15 cellular contexts compared by ENCODE assay signal in the genomic region with DNA sequence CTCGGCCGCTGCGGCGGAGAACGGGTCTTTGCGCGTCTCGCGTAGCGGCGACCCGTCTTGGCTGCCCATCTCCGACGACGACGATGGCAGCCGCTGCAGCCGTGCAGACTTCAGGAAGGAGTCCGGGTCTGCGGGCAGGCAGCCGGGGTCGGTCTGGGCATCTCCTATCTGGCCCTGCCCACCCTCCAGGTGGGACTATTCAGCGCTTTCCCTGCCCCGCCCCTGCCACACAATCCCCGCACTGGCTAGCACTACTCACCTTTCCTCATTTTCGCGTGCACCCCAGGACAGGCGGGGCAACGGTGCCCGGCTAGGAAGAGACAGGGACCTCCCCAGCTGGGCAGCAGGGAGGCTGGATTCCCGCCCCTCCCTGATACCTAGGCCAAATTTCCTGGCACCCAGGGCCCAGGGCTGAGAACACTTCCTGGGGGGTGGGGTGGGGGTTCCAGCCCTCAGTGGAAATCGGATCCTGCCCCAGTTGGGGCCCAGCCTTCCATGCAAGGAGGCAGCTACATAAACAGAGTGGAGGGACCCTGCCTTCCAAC.
"Had no signal": no experiment of that assay in that cellular context is flagged by ENCODE, and none has a peak within 500 bp of the region (broad histone marks: within the 10 kb centered on the region; RNA-seq: fewer than 3 reads in every experiment).

No MANE protein-coding gene starts in this region.

- H3K9me3 ChIP-seq: gastroesophageal sphincter, stomach, thoracic aorta had no signal

- H3K27ac Mint-ChIP-seq: activated CD4-positive, alpha-beta memory T cell treated with anti-CD3 and anti-CD28 coated beads for 36 hours; activated naive CD4-positive, alpha-beta T cell treated with anti-CD3 and anti-CD28 coated beads for 36 hours; T-cell had no signal

- ATAC-seq: gastroesophageal sphincter, left lobe of liver, T-cell had no signal

- H3K27me3 Mint-ChIP-seq: activated CD4-positive, alpha-beta memory T cell treated with anti-CD3 and anti-CD28 coated beads for 36 hours; T-cell had no signal

- H3K9me3 Mint-ChIP-seq: activated CD4-positive, alpha-beta memory T cell treated with anti-CD3 and anti-CD28 coated beads for 36 hours; activated naive CD4-positive, alpha-beta T cell treated with anti-CD3 and anti-CD28 coated beads for 36 hours; neural progenitor cell; T-cell had no signal

- H3K79me2 ChIP-seq: parathyroid adenoma had no signal

- H3K4me3 Mint-ChIP-seq: activated CD4-positive, alpha-beta memory T cell treated with anti-CD3 and anti-CD28 coated beads for 36 hours; activated naive CD4-positive, alpha-beta T cell treated with anti-CD3 and anti-CD28 coated beads for 36 hours; neural progenitor cell; T-cell had no signal

- H3K4me1 Mint-ChIP-seq: neural progenitor cell had no signal

- H3K4me3 ChIP-seq: cardiac muscle cell, gastroesophageal sphincter, neural progenitor cell, skin epidermis, stomach, thoracic aorta had no signal

- H3K4me2 ChIP-seq: neural progenitor cell had no signal

- H3K27me3 ChIP-seq: cardiac muscle cell, gastroesophageal sphincter, neural progenitor cell, stomach had no signal

- FAIRE-seq: colon had no signal

- H3K36me3 ChIP-seq: neural progenitor cell had no signal

- DNase-seq: activated CD4-positive, alpha-beta memory T cell treated with anti-CD3 and anti-CD28 coated beads for 36 hours; activated naive CD4-positive, alpha-beta T cell treated with anti-CD3 and anti-CD28 coated beads for 36 hours; retina; stimulated activated CD4-positive, alpha-beta T cell treated with anti-CD3 and anti-CD28 coated beads, Interleukin-4, amount 100 ng/mL, for 4 hours; stomach; T-cell; T1000 had no signal

- H3K27ac ChIP-seq: cardiac muscle cell, gastroesophageal sphincter, neural progenitor cell, parathyroid adenoma, skin epidermis, stomach, thoracic aorta had no signal

- H3K4me1 ChIP-seq: gastroesophageal sphincter, neural progenitor cell, parathyroid adenoma had no signal

- H3K9ac ChIP-seq: neural progenitor cell, parathyroid adenoma had no signal
